ENCODE assay signal across 1 cellular context in the genomic region with DNA sequence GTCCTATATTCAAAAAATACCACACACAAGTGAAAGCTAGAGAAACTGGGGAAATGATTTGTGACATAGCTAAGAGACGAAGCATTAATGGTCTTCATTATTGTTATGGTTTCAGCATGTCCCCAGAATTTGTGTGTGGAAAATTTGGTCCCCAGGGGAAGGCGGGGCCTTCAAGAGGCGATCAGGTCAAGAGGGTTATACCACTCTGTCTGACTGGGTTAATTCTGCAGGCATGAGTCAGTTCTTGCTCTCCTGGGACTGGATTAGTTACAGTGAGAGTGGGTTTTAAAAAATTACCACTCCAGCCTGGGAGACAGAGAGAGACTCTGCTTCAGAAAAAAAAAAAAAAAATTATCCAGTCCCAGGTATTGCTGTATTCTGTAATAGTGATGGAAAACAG.
TF ChIP-seq lines count a peak whose summit lies in the region.

No MANE protein-coding gene starts in this region.

TF ChIP-seq in IMR-90, 13 proteins besides CTCF, POLR2A, EP300 and RAD21:
- TF ChIP-seq CHD1 (IDR thresholded peaks at IDR 0.05; ENCODE audit: low read depth, low read length) (no peak), MXI1 (IDR thresholded peaks at IDR 0.05; ENCODE audit: borderline replicate concordance, low read depth, low read length) (no peak), FOS (IDR thresholded peaks at IDR 0.05; ENCODE audit: low read depth, low read length) (no peak), NFE2L2 (IDR thresholded peaks at IDR 0.05; ENCODE audit: low read depth, low read length) (no peak), BHLHE40 (IDR thresholded peaks at IDR 0.05; ENCODE audit: low read depth, low read length) (no peak), SMC3 (IDR thresholded peaks at IDR 0.05; ENCODE audit: low read depth, low read length) (no peak), RFX5 (IDR thresholded peaks at IDR 0.05; ENCODE audit: low read depth, low read length) (no peak), MAFK (IDR thresholded peaks at IDR 0.05; ENCODE audit: low read depth, low read length) (no peak)
- TF ChIP-seq, protein P1, sequence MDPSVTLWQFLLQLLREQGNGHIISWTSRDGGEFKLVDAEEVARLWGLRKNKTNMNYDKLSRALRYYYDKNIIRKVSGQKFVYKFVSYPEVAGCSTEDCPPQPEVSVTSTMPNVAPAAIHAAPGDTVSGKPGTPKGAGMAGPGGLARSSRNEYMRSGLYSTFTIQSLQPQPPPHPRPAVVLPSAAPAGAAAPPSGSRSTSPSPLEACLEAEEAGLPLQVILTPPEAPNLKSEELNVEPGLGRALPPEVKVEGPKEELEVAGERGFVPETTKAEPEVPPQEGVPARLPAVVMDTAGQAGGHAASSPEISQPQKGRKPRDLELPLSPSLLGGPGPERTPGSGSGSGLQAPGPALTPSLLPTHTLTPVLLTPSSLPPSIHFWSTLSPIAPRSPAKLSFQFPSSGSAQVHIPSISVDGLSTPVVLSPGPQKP (IDR thresholded peaks at IDR 0.05; ENCODE audit: borderline replicate concordance, low read depth, low read length) = no peak
- TF ChIP-seq, protein P2, sequence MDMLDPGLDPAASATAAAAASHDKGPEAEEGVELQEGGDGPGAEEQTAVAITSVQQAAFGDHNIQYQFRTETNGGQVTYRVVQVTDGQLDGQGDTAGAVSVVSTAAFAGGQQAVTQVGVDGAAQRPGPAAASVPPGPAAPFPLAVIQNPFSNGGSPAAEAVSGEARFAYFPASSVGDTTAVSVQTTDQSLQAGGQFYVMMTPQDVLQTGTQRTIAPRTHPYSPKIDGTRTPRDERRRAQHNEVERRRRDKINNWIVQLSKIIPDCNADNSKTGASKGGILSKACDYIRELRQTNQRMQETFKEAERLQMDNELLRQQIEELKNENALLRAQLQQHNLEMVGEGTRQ (IDR thresholded peaks at IDR 0.05; ENCODE audit: low read depth, low read length) = no peak
TF ChIP-seq in IMR-90: peak in this region for 0.
